Comparison of ENCODE assay signal across 11 cellular contexts in genomic region chr3:4588410-4588809, GRCh38.
A peak's percentile ranks its signal among the peaks of the same experiment; 100 is the strongest.
DNase-seq lines count a peak whose midpoint lies in the region; ATAC-seq and TF ChIP-seq lines count a peak whose summit lies in the region.
"Had no signal": no experiment of that assay in that cellular context is flagged by ENCODE, and none has a peak within 500 bp of the region (broad histone marks: within the 10 kb centered on the region; RNA-seq: fewer than 3 reads in every experiment).

No MANE protein-coding gene starts in this region.

- ATAC-seq in GM18498 (IDR thresholded peaks at IDR 0.05; ENCODE audit: unreplicated experiment) (peak; percentile 32), GM18867 (IDR thresholded peaks at IDR 0.05; ENCODE audit: unreplicated experiment) (no peak)

- H4K20me1 ChIP-seq in osteoblast (ENCODE audit: insufficient read depth, low read length) = no peaks in the 10 kb centered on the region

- no peaks in the 10 kb centered on the region for H3K79me2 ChIP-seq in osteoblast (ENCODE audit: insufficient read depth, low read length)

- H3K27ac ChIP-seq in dorsolateral prefrontal cortex (peak overlapping the region in 30 of 59 donors; percentile 0 to 81 (median 47)), rectal smooth muscle tissue (ENCODE audit: low read depth, low read length) (peak overlapping the region; percentile 48), osteoblast (ENCODE audit: low read depth, low read length) (no peak overlapping the region)
- H3K27ac ChIP-seq: KMS-11, SK-N-MC had no signal

- H3K36me3 ChIP-seq in rectal smooth muscle tissue (ENCODE audit: control insufficient read depth, insufficient read depth, low read length) (no peaks in the 10 kb centered on the region), osteoblast (ENCODE audit: insufficient read depth, low read length) (no peaks in the 10 kb centered on the region)

- TF ChIP-seq CTCF in dorsolateral prefrontal cortex (IDR thresholded peaks at IDR 0.05 in 54 of 56, conservative IDR thresholded peaks at IDR 0.05 in 2 of 56; ENCODE audit: low read depth in 1 of 56, partially characterized antibody in 56 of 56) (no peak), osteoblast (IDR thresholded peaks at IDR 0.05; ENCODE audit: extremely low read depth, low read depth, low read length) (no peak)

- intact Hi-C loops in dorsolateral prefrontal cortex (cut with DNase I) = no loop called here

- no peak overlapping the region for H3K4me2 ChIP-seq in osteoblast (ENCODE audit: insufficient read depth, low read length)

- peaks cover 23% of the 10 kb centered on the region for H3K4me1 ChIP-seq in rectal smooth muscle tissue (ENCODE audit: control insufficient read depth, insufficient read depth, low read length)
- H3K4me1 ChIP-seq in osteoblast (ENCODE audit: insufficient read depth, low read length) = peaks cover 17% of the 10 kb centered on the region

- no peaks in the 10 kb centered on the region for H3K9me3 ChIP-seq in osteoblast (ENCODE audit: low read depth, low read length)

- no peak overlapping the region for H3K9ac ChIP-seq in rectal smooth muscle tissue (ENCODE audit: low read length)
- H3K9ac ChIP-seq: KMS-11 had no signal

- H3K4me3 ChIP-seq in dorsolateral prefrontal cortex (no peak overlapping the region), rectal smooth muscle tissue (ENCODE audit: low read length) (no peak overlapping the region), osteoblast (ENCODE audit: insufficient read depth, low read length) (no peak overlapping the region)
- H3K4me3 ChIP-seq: SK-N-MC had no signal

- DNase-seq in NCI-H446 treated with DMSO at 0.1 percent for 48 hours (lab: John Stamatoyannopoulos, UW) (peak; percentile 91), dorsolateral prefrontal cortex (no peak), osteoblast (ENCODE audit: insufficient read length, low spot score, missing footprints) (no peak), GM19240 (ENCODE audit: insufficient read length, low spot score) (no peak), cortex of kidney (lab: John Stamatoyannopoulos, UW) (no peak)
- DNase-seq: activated gamma-delta T cell had no signal

- H3K27me3 ChIP-seq in dorsolateral prefrontal cortex = no peaks in the 10 kb centered on the region
- no peaks in the 10 kb centered on the region for H3K27me3 ChIP-seq in rectal smooth muscle tissue (ENCODE audit: control insufficient read depth, insufficient read depth, low read length)
- H3K27me3 ChIP-seq in osteoblast (ENCODE audit: insufficient read depth, low read length) = no peaks in the 10 kb centered on the region

- H2AFZ ChIP-seq in osteoblast (ENCODE audit: low read length) = no peak overlapping the region
